ENCODE assay signal across 8 cellular contexts in genomic region chr12:6851153-6851920, GRCh38. TPM values are rescaled to one million over a fixed set of nuclear protein-coding genes. Genes with fewer than 3 reads are reported as not detected.
DNase-seq lines count a peak whose midpoint lies in the region; ATAC-seq, FAIRE-seq and TF ChIP-seq lines count a peak whose summit lies in the region.

TSS of gene CDCA3 (minus strand) at chr12:6851286. CDS start at chr12:6850952, 334 bp downstream.

- no peaks in the 10 kb centered on the region for H3K36me3 Mint-ChIP-seq in natural killer cell

- no peaks in the 10 kb centered on the region for H3K9me3 ChIP-seq in Loucy (ENCODE audit: insufficient read depth, low read depth, low read length)

- intact Hi-C loops in natural killer cell (cut with micrococcal nuclease), result no loop called here

- peaks cover 8 to 43% of the 10 kb centered on the region in 2 donors for H3K4me1 Mint-ChIP-seq in natural killer cell

- peaks cover 4% of the 10 kb centered on the region for H3F3A ChIP-seq in Loucy (ENCODE audit: low read depth)

- no peaks in the 10 kb centered on the region for H3K9me2 ChIP-seq in Loucy (replicated peaks; ENCODE audit: low read depth, low read length)

- H3K79me2 ChIP-seq in Loucy (ENCODE audit: insufficient read depth, low read length), result peaks cover 69% of the 10 kb centered on the region

- DNase-seq in EL (peak; percentile 99), H54 (ENCODE audit: insufficient read length, low spot score) (peak; percentile 98), fibroblast of peridontal ligament (ENCODE audit: extremely low read depth) (peak; percentile 97), natural killer cell (peak; percentile 84)
- peak; percentile 82 for DNase-seq in activated T-helper 9 cell treated with anti-CD3 and anti-CD28 coated beads, Interleukin-2, amount 50 U/mL, for 16 hours (ENCODE audit: low read depth)
- peak; percentile 91 for DNase-seq in stimulated activated naive CD4-positive, alpha-beta T cell treated with Interleukin-2 at 50 U/mL for 16 hours (lab: John Stamatoyannopoulos, UW)

- peak within 1 kb of the TSS; percentile 71 for H2AFZ ChIP-seq in Loucy (ENCODE audit: low read length)

- H4K20me1 ChIP-seq in Loucy (ENCODE audit: insufficient read depth, low read length, poor library complexity, severe bottlenecking), result peaks cover 24% of the 10 kb centered on the region

- H3K36me3 ChIP-seq in Loucy (ENCODE audit: insufficient read depth, low read length), result peaks cover 32% of the 10 kb centered on the region; the same call in 1 of the 2 replicates

- H3K4me3 Mint-ChIP-seq in natural killer cell, result peak within 1 kb of the TSS; percentile 91

- no peak for TF ChIP-seq CTCF in Loucy (conservative IDR thresholded peaks at IDR 0.05; ENCODE audit: low read length)
- no peak for TF ChIP-seq CTCF in natural killer cell (IDR thresholded peaks at IDR 0.05)

- H3K4me3 ChIP-seq in Loucy (ENCODE audit: low read length, poor library complexity, severe bottlenecking), result peak within 1 kb of the TSS; percentile 82

- peak; percentile 49 to 71 (median 55) for ATAC-seq in natural killer cell

- H3K4me2 ChIP-seq in Loucy (ENCODE audit: low read depth, low read length, poor library complexity, severe bottlenecking), result peak within 1 kb of the TSS; percentile 90

- no peaks in the 10 kb centered on the region for H3K9me3 Mint-ChIP-seq in natural killer cell

- H3K9ac ChIP-seq in Loucy (ENCODE audit: low read depth, low read length, poor library complexity, severe bottlenecking), result peak within 1 kb of the TSS; percentile 95

- TF ChIP-seq POLR2A in H54 (IDR thresholded peaks at IDR 0.05; ENCODE audit: low read depth, low read length) (peak; percentile 87), Raji (IDR thresholded peaks at IDR 0.05; ENCODE audit: insufficient read depth, low read depth, low read length) (peak; percentile 99)

- peak within 1 kb of the TSS; percentile 95 to 99 for H3K27ac Mint-ChIP-seq in natural killer cell

- H3K27me3 ChIP-seq in Loucy (ENCODE audit: insufficient read depth, low read length, poor library complexity, severe bottlenecking), result no peaks in the 10 kb centered on the region

- H3K4me1 ChIP-seq in Loucy (ENCODE audit: insufficient read depth, low read length, poor library complexity, severe bottlenecking), result peaks cover 42% of the 10 kb centered on the region

- peak; percentile 55 for FAIRE-seq in H54 (lab: Jason Lieb, UNC)

- no peaks in the 10 kb centered on the region for H3K27me3 Mint-ChIP-seq in natural killer cell (ENCODE audit: low read depth in 2 of 2)

RNA-seq across cellular contexts. Expression of gene CDCA3, which starts in this region (rescaled TPM):
- total RNA-seq in natural killer cell, result 1 to 10 TPM; 1.4 to 3.3 (median 1.4) TPM

Comparison
In these comparisons a context has a peak if more than half of its experiments do, and no peak if none do; other contexts are left out.
1. Peak in every context shown above with its lines: DNase-seq, ATAC-seq and H3K4me3 ChIP-seq.